26 cellular contexts compared by ENCODE assay signal in the genomic region with DNA sequence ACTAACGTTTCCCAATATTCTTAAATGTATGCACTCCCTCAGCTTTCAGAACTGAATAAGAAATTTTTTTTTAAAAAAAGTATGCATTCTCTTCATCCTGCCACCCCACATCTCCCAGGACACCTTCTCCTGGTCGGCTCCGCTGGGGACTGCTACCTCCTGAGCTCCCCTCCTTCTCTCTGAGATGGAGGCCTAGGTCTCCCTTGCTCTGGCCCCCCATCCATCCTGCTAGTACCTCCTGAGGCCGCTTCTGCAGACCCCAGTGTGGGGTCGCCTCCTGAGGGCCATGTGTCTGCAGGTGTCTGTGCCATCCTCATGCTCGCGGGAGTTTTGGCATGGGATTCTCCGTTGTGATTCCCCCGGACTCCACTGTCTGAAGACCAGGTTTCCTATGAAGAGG. TPM values are rescaled to one million over a fixed set of nuclear protein-coding genes. Genes with fewer than 3 reads are reported as not detected.
DNase-seq lines count a peak whose midpoint lies in the region; ATAC-seq and TF ChIP-seq lines count a peak whose summit lies in the region.
"Had no signal": no experiment of that assay in that cellular context is flagged by ENCODE, and none has a peak within 500 bp of the region (broad histone marks: within the 10 kb centered on the region; RNA-seq: fewer than 3 reads in every experiment).

No MANE protein-coding gene starts in this region.

- no peak for DNase-seq in stimulated activated naive CD8-positive, alpha-beta T cell treated with anti-CD3 and anti-CD28 coated beads, Interleukin-15, Interleukin-2, amounts not matched to agents 100 U/mL and 50 U/mL, for 24 hours
- DNase-seq in upper lobe of right lung (no peak), epidermal melanocyte (ENCODE audit: insufficient read length, low spot score) (no peak), HFFc6 (no peak)
- DNase-seq: activated CD4-positive, alpha-beta T cell treated with anti-CD3 and anti-CD28 coated beads, Interleukin-2, amount 10 ng/mL, durations not matched to agents 24 days and 14 days; activated CD8-positive, alpha-beta memory T cell treated with anti-CD3 and anti-CD28 coated beads for 24 hours; activated T-cell treated with anti-CD3 and anti-CD28 coated beads for 4 hours; effector memory CD4-positive, alpha-beta T cell; GOT3; natural killer cell; retina; T1000 had no signal

- no peak overlapping the region for H3K4me3 Mint-ChIP-seq in stimulated activated naive CD8-positive, alpha-beta T cell treated with anti-CD3 and anti-CD28 coated beads, Interleukin-15, Interleukin-2, amounts not matched to agents 100 ng/mL and 50 ng/mL, for 24 hours
- H3K4me3 Mint-ChIP-seq in HFFc6, result no peak overlapping the region
- H3K4me3 Mint-ChIP-seq: activated CD4-positive, alpha-beta T cell treated with anti-CD3 and anti-CD28 coated beads, Interleukin-2, amount 10 ng/mL, durations not matched to agents 24 days and 14 days; CD14-positive monocyte; natural killer cell had no signal

- H3K4me2 ChIP-seq in parathyroid adenoma (ENCODE audit: low read length), result peak overlapping the region; percentile 59

- no peak overlapping the region for H3K9ac ChIP-seq in parathyroid adenoma

- no peaks in the 10 kb centered on the region for H3K9me3 ChIP-seq in parathyroid adenoma (ENCODE audit: control insufficient read depth, low read length)
- H3K9me3 ChIP-seq in upper lobe of right lung, result no peaks in the 10 kb centered on the region
- H3K9me3 ChIP-seq: lower lobe of right lung, Peyer's patch had no signal

- no peaks in the 10 kb centered on the region for H3K27me3 Mint-ChIP-seq in stimulated activated naive CD8-positive, alpha-beta T cell treated with anti-CD3 and anti-CD28 coated beads, Interleukin-15, Interleukin-2, amounts not matched to agents 100 ng/mL and 50 ng/mL, for 24 hours
- no peaks in the 10 kb centered on the region; the same call in none of the 2 replicates for H3K27me3 Mint-ChIP-seq in HFFc6 (ENCODE audit: insufficient read depth)
- H3K27me3 Mint-ChIP-seq: activated CD4-positive, alpha-beta T cell treated with anti-CD3 and anti-CD28 coated beads, Interleukin-2, amount 10 ng/mL, durations not matched to agents 24 days and 14 days had no signal

- H3K27ac ChIP-seq in VCaP (peak overlapping the region; percentile 96), parathyroid adenoma (peak overlapping the region; percentile 19), upper lobe of right lung (peak overlapping the region; percentile 68)

- H3K9me3 Mint-ChIP-seq in stimulated activated naive CD8-positive, alpha-beta T cell treated with anti-CD3 and anti-CD28 coated beads, Interleukin-15, Interleukin-2, amounts not matched to agents 100 ng/mL and 50 ng/mL, for 24 hours, result no peaks in the 10 kb centered on the region
- H3K9me3 Mint-ChIP-seq in HFFc6, result no peaks in the 10 kb centered on the region
- H3K9me3 Mint-ChIP-seq: activated CD4-positive, alpha-beta T cell treated with anti-CD3 and anti-CD28 coated beads, Interleukin-2, amount 10 ng/mL, durations not matched to agents 24 days and 14 days; activated T-helper 2 cell treated with anti-CD3 and anti-CD28 coated beads, Interferon-gamma antibody, Interleukin-2, Interleukin-4, amounts not matched to agents 10 μg/mL and 5 μg/mL and 100 μg/mL, durations not matched to agents 14 hours and 24 hours and 36 hours; natural killer cell had no signal

- H2AFZ ChIP-seq in parathyroid adenoma, result no peak overlapping the region

- no peaks in the 10 kb centered on the region for H3K79me2 ChIP-seq in parathyroid adenoma

- TF ChIP-seq CTCF in VCaP (conservative IDR thresholded peaks at IDR 0.05) (no peak), parathyroid adenoma (IDR thresholded peaks at IDR 0.05) (no peak), upper lobe of right lung (IDR thresholded peaks at IDR 0.05) (no peak), HFFc6 (IDR thresholded peaks at IDR 0.05) (no peak)

- H3K27ac Mint-ChIP-seq in stimulated activated naive CD8-positive, alpha-beta T cell treated with anti-CD3 and anti-CD28 coated beads, Interleukin-15, Interleukin-2, amounts not matched to agents 100 ng/mL and 50 ng/mL, for 24 hours, result peak overlapping the region; percentile 68
- no peak overlapping the region for H3K27ac Mint-ChIP-seq in HFFc6
- H3K27ac Mint-ChIP-seq: activated CD4-positive, alpha-beta T cell treated with anti-CD3 and anti-CD28 coated beads, Interleukin-2, amount 10 ng/mL, durations not matched to agents 24 days and 14 days; activated T-helper 2 cell treated with anti-CD3 and anti-CD28 coated beads, Interferon-gamma antibody, Interleukin-2, Interleukin-4, amounts not matched to agents 10 μg/mL and 5 μg/mL and 100 μg/mL, durations not matched to agents 14 hours and 24 hours and 36 hours; natural killer cell had no signal

- peaks cover 33% of the 10 kb centered on the region for H3K4me1 Mint-ChIP-seq in stimulated activated naive CD8-positive, alpha-beta T cell treated with anti-CD3 and anti-CD28 coated beads, Interleukin-15, Interleukin-2, amounts not matched to agents 100 ng/mL and 50 ng/mL, for 24 hours (ENCODE audit: low read depth)
- H3K4me1 Mint-ChIP-seq in HFFc6 (ENCODE audit: low read depth), result no peaks in the 10 kb centered on the region
- H3K4me1 Mint-ChIP-seq: CD14-positive monocyte had no signal

- H3K36me3 ChIP-seq in parathyroid adenoma (ENCODE audit: control insufficient read depth, insufficient read depth, low read length) (no peaks in the 10 kb centered on the region), upper lobe of right lung (peaks cover 43% of the 10 kb centered on the region)

- H3K4me1 ChIP-seq in parathyroid adenoma (no peaks in the 10 kb centered on the region), upper lobe of right lung (peaks cover 6% of the 10 kb centered on the region)
- H3K4me1 ChIP-seq: Peyer's patch had no signal

- peaks cover 58% of the 10 kb centered on the region for H3K36me3 Mint-ChIP-seq in stimulated activated naive CD8-positive, alpha-beta T cell treated with anti-CD3 and anti-CD28 coated beads, Interleukin-15, Interleukin-2, amounts not matched to agents 100 ng/mL and 50 ng/mL, for 24 hours (ENCODE audit: low read depth)
- peaks cover 23% of the 10 kb centered on the region; the same call in 1 of the 2 replicates for H3K36me3 Mint-ChIP-seq in HFFc6 (ENCODE audit: low read depth)

- ATAC-seq in stimulated activated naive CD8-positive, alpha-beta T cell treated with anti-CD3 and anti-CD28 coated beads, Interleukin-15, Interleukin-2, amounts not matched to agents 100 U/mL and 50 U/mL, for 24 hours, result no peak
- ATAC-seq in upper lobe of right lung (no peak), GM21423 (IDR thresholded peaks at IDR 0.05; ENCODE audit: unreplicated experiment) (no peak)
- ATAC-seq: esophagus mucosa, K562, natural killer cell had no signal

- H3K4me3 ChIP-seq in parathyroid adenoma (ENCODE audit: low read depth, low read length), result no peak overlapping the region
- no peak overlapping the region for H3K4me3 ChIP-seq in upper lobe of right lung
- H3K4me3 ChIP-seq: K562, lower lobe of right lung, Peyer's patch had no signal

- intact Hi-C loops in upper lobe of right lung (cut with DNase I), result no loop called here

- H3K27me3 ChIP-seq in parathyroid adenoma (ENCODE audit: control insufficient read depth, insufficient read depth, low read length) (no peaks in the 10 kb centered on the region), upper lobe of right lung (no peaks in the 10 kb centered on the region)
- H3K27me3 ChIP-seq: Peyer's patch had no signal

RNA-seq across cellular contexts. Expression of gene FAM118A, which starts 27.8 kb away (rescaled TPM):
- total RNA-seq in upper lobe of right lung, result 20.6 TPM
- 10 to 100 TPM in 4 of 6 experiments, 1 to 10 TPM in 2; 8.6 to 13.2 (median 10.7) TPM for total RNA-seq in HFFc6 (2021; fragmentation: NEBNext Ultra II Directional; extraction: Animal tissue kit (Norgen Biotek cat#: 25700))

RNA-seq across cellular contexts. Expression of gene UPK3A, which starts 52.8 kb away (rescaled TPM):
- total RNA-seq in upper lobe of right lung, result not detected
- total RNA-seq in HFFc6 (2021; fragmentation: NEBNext Ultra II Directional; extraction: Animal tissue kit (Norgen Biotek cat#: 25700)), result not detected
- total RNA-seq: activated CD4-positive, alpha-beta T cell treated with anti-CD3 and anti-CD28 coated beads, Interleukin-2, amount 10 ng/mL, durations not matched to agents 24 days and 14 days; activated T-helper 2 cell treated with anti-CD3 and anti-CD28 coated beads, Interferon-gamma antibody, Interleukin-2, Interleukin-4, amounts not matched to agents 10 μg/mL and 5 μg/mL and 100 μg/mL, durations not matched to agents 14 hours and 24 hours and 36 hours; astrocyte; Daoy; esophagus mucosa; HT1080; K562; kidney epithelial cell; lower lobe of right lung had no signal

Comparison
In these comparisons a context has a peak if more than half of its experiments do, and no peak if none do; other contexts are left out.
1. H3K27ac ChIP-seq: peak in every context shown above with its lines; median percentile 96 in VCaP; 68 in upper lobe of right lung; 19 in parathyroid adenoma.